10 cellular contexts compared by ENCODE assay signal in genomic region chr3:169954142-169954756, GRCh38. TPM values are rescaled to one million over a fixed set of nuclear protein-coding genes. Genes with fewer than 3 reads are reported as not detected.
DNase-seq lines count a peak whose midpoint lies in the region; ATAC-seq and TF ChIP-seq lines count a peak whose summit lies in the region.
"Had no signal": no experiment of that assay in that cellular context is flagged by ENCODE, and none has a peak within 500 bp of the region (broad histone marks: within the 10 kb centered on the region; RNA-seq: fewer than 3 reads in every experiment).

No MANE protein-coding gene starts in this region.

- H3K9me2 ChIP-seq in SU-DHL-6 (replicated peaks; ENCODE audit: insufficient read depth, low read length) = no peaks in the 10 kb centered on the region

- no peaks in the 10 kb centered on the region for H3K4me1 ChIP-seq in BE2C

- H3F3A ChIP-seq in SU-DHL-6 (ENCODE audit: insufficient read depth) = peaks cover 68% of the 10 kb centered on the region

- H4K20me1 ChIP-seq in SU-DHL-6 (ENCODE audit: low read depth, low read length) = no peaks in the 10 kb centered on the region

- H3K27me3 ChIP-seq in GM06990 (replicated peaks; ENCODE audit: control insufficient read depth, insufficient read depth, low read length) = no peaks in the 10 kb centered on the region
- no peaks in the 10 kb centered on the region for H3K27me3 ChIP-seq in SU-DHL-6 (ENCODE audit: low read length)
- no peaks in the 10 kb centered on the region for H3K27me3 ChIP-seq in BE2C

- H3K79me2 ChIP-seq in SU-DHL-6 (ENCODE audit: insufficient read depth, low read length) = peaks cover 33% of the 10 kb centered on the region

- H3K36me3 ChIP-seq in GM06990 (ENCODE audit: control insufficient read depth, insufficient read depth, low read length) = no peaks in the 10 kb centered on the region
- H3K36me3 ChIP-seq in SU-DHL-6 (ENCODE audit: low read length) = no peaks in the 10 kb centered on the region
- no peaks in the 10 kb centered on the region for H3K36me3 ChIP-seq in BE2C

- H3K9ac ChIP-seq in SU-DHL-6 (ENCODE audit: low read length) = peak overlapping the region; percentile 60

- H3K4me3 ChIP-seq in GM06990 (replicated peaks; ENCODE audit: low read depth, low read length) (peak overlapping the region; percentile 1), SU-DHL-6 (ENCODE audit: insufficient read depth, low read length, poor library complexity, severe bottlenecking) (peak overlapping the region; percentile 46), BE2C (ENCODE audit: low read depth, low read length) (no peak overlapping the region), foreskin fibroblast (ENCODE audit: low read depth in 1 of 2, low read length in 2 of 2) (no peak overlapping the region)

- in situ Hi-C loops in G401 (cut with HindIII; ENCODE audit: low sequenced_read_pairs) = no loop called here

- TF ChIP-seq CTCF in GM06990 (IDR thresholded peaks at IDR 0.05; ENCODE audit: insufficient read depth, low read length, poor library complexity, severe bottlenecking) = no peak
- no peak for TF ChIP-seq CTCF in SU-DHL-6 (IDR thresholded peaks at IDR 0.05; ENCODE audit: insufficient read depth, low read length, poor library complexity, severe bottlenecking)
- TF ChIP-seq CTCF in BE2C (IDR thresholded peaks at IDR 0.05; ENCODE audit: low read depth, low read length) = no peak
- no peak for TF ChIP-seq CTCF in foreskin fibroblast (IDR thresholded peaks at IDR 0.05; ENCODE audit: low read depth, low read length)

- peak overlapping the region; percentile 85 for H3K4me2 ChIP-seq in SU-DHL-6 (ENCODE audit: low read depth, low read length, poor library complexity, severe bottlenecking)

- DNase-seq in GM06990 (ENCODE audit: extremely low read depth, insufficient read length) (peak; percentile 67), BE2C (no peak), NCI-H1092 treated with DMSO at 0.1 percent for 48 hours (lab: John Stamatoyannopoulos, UW) (no peak), G401 (ENCODE audit: low spot score) (no peak), foreskin fibroblast (no peak)
- DNase-seq: activated T-cell treated with anti-CD3 and anti-CD28 coated beads, Interleukin-2, amount 50 U/mL, for 1 hour had no signal

- no peak overlapping the region for H2AFZ ChIP-seq in SU-DHL-6 (ENCODE audit: low read depth, low read length, severe bottlenecking)

- ATAC-seq in GM19452 (IDR thresholded peaks at IDR 0.05; ENCODE audit: unreplicated experiment) = peak; percentile 63
- ATAC-seq in HG03159 (IDR thresholded peaks at IDR 0.05; ENCODE audit: unreplicated experiment) = peak; percentile 87

- H3K9me3 ChIP-seq in SU-DHL-6 (ENCODE audit: insufficient read depth, low read length) (no peaks in the 10 kb centered on the region), BE2C (no peaks in the 10 kb centered on the region)

- H3K27ac ChIP-seq in SU-DHL-6 (ENCODE audit: low read depth, low read length) = peak overlapping the region; percentile 87

RNA-seq across cellular contexts. Expression of gene SEC62, which starts 12.4 kb away (rescaled TPM):
- polyA plus RNA-seq in BE2C (2012; ENCODE audit: insufficient read depth, insufficient read length, low read depth) = 119 TPM
- total RNA-seq in G401 (2014; rRNA removed; shearing (Covaris generic)) = 9.5 and 16.4 TPM in 2 replicates

RNA-seq across cellular contexts. Expression of gene SAMD7, which starts 42.9 kb away (rescaled TPM):
- polyA plus RNA-seq in BE2C (2012; ENCODE audit: insufficient read depth, insufficient read length, low read depth) = not detected
- total RNA-seq in G401 (2014; rRNA removed; shearing (Covaris generic)) = not detected in 2 replicates
- total RNA-seq: lung microvascular endothelial cell had no signal

Comparison
In these comparisons a context has a peak if more than half of its experiments do, and no peak if none do; other contexts are left out.
1. H3K4me3 ChIP-seq: peak in GM06990 (single experiment) and SU-DHL-6 (single experiment); none in BE2C (single experiment) and foreskin fibroblast (0 of 2).